20 cellular contexts compared by ENCODE assay signal in the genomic region with DNA sequence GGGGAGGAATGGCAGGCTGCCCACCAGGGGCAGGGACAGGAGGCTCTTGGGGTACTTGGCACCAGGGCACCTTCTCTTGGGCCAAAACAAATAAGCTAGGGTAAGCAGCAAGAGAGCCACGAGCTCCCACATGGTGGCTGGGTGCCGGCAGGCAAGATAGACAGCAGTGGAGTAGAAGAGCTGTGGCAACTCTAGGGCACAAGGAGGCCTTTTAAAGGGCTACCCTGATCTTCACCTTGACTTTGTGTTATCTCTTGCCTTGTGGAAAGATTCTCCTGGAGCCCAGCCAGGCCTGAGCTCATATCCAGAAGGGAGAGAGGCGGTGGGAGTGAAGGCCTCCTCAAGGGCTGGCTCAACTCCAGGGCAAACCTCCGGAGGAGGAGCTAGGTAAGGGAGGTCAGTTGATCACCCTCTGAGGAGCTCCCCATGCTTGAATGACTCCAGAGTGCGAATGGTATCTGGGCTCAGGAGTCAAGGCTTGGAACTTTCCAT. TPM values are rescaled to one million over a fixed set of nuclear protein-coding genes. Genes with fewer than 3 reads are reported as not detected.
DNase-seq lines count a peak whose midpoint lies in the region; ATAC-seq and TF ChIP-seq lines count a peak whose summit lies in the region.
"Had no signal": no experiment of that assay in that cellular context is flagged by ENCODE, and none has a peak within 500 bp of the region (broad histone marks: within the 10 kb centered on the region; RNA-seq: fewer than 3 reads in every experiment).

A gene with protein sequence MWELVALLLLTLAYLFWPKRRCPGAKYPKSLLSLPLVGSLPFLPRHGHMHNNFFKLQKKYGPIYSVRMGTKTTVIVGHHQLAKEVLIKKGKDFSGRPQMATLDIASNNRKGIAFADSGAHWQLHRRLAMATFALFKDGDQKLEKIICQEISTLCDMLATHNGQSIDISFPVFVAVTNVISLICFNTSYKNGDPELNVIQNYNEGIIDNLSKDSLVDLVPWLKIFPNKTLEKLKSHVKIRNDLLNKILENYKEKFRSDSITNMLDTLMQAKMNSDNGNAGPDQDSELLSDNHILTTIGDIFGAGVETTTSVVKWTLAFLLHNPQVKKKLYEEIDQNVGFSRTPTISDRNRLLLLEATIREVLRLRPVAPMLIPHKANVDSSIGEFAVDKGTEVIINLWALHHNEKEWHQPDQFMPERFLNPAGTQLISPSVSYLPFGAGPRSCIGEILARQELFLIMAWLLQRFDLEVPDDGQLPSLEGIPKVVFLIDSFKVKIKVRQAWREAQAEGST (minus strand): TSS at position 184 of the 492 bp plus-strand sequence. CDS start 52 bp downstream, at position 132.

- H3K9me3 ChIP-seq in psoas muscle = no peaks in the 10 kb centered on the region
- H3K9me3 ChIP-seq in Karpas-422 (ENCODE audit: low read length) = no peaks in the 10 kb centered on the region

- no peaks in the 10 kb centered on the region for H3K79me2 ChIP-seq in Karpas-422 (ENCODE audit: low read length)

- H2AFZ ChIP-seq in Karpas-422 (ENCODE audit: low read length) = no peak within 1 kb of the TSS

- no peaks in the 10 kb centered on the region for H3K9me2 ChIP-seq in Karpas-422 (replicated peaks; ENCODE audit: insufficient read depth, low read length)

- H3K9ac ChIP-seq in Karpas-422 (ENCODE audit: low read length) = no peak within 1 kb of the TSS
- H3K9ac ChIP-seq: neural progenitor cell had no signal

- no peak within 1 kb of the TSS for H3K27ac ChIP-seq in psoas muscle
- H3K27ac ChIP-seq in Karpas-422 (ENCODE audit: low read length) = no peak within 1 kb of the TSS
- H3K27ac ChIP-seq: neural progenitor cell had no signal

- H3K9me3 Mint-ChIP-seq in Calu3 (ENCODE audit: low read depth, unreplicated experiment) = peaks cover 9% of the 10 kb centered on the region
- H3K9me3 Mint-ChIP-seq: effector memory CD8-positive, alpha-beta T cell; T-helper 2 cell treated with Interferon-gamma antibody and Interleukin-4, amounts not matched to agents 5 μg/mL and 100 μg/mL, for 36 hours had no signal

- H3K27ac Mint-ChIP-seq in Calu3 (ENCODE audit: unreplicated experiment) = no peak within 1 kb of the TSS
- H3K27ac Mint-ChIP-seq: effector memory CD8-positive, alpha-beta T cell; neural progenitor cell; stimulated activated effector memory CD8-positive, alpha-beta T cell treated with anti-CD3 and anti-CD28 coated beads, Interleukin-12 subunit alpha, Interleukin-12 subunit beta, amount 100 ng/mL, for 72 hours; T-helper 2 cell treated with Interferon-gamma antibody and Interleukin-4, amounts not matched to agents 5 μg/mL and 100 μg/mL, for 36 hours had no signal

- no peaks in the 10 kb centered on the region for H3K36me3 Mint-ChIP-seq in Calu3 (ENCODE audit: insufficient read depth, unreplicated experiment)
- H3K36me3 Mint-ChIP-seq: neural progenitor cell; stimulated activated effector memory CD8-positive, alpha-beta T cell treated with anti-CD3 and anti-CD28 coated beads, Interleukin-12 subunit alpha, Interleukin-12 subunit beta, amount 100 ng/mL, for 72 hours had no signal

- H3K27me3 Mint-ChIP-seq in Calu3 (ENCODE audit: unreplicated experiment) = peaks cover 66% of the 10 kb centered on the region

- no peaks in the 10 kb centered on the region for H3K4me1 ChIP-seq in psoas muscle
- H3K4me1 ChIP-seq in Karpas-422 (ENCODE audit: low read length) = no peaks in the 10 kb centered on the region
- H3K4me1 ChIP-seq: neural progenitor cell had no signal

- BruUV-seq in Calu3 (replicated peaks; lab: Mats Ljungman, UMichigan) = no TSS peak

- H3K4me3 ChIP-seq in fibroblast of pulmonary artery (replicated peaks; ENCODE audit: low read depth, low read length) (no peak within 1 kb of the TSS), psoas muscle (no peak within 1 kb of the TSS), Karpas-422 (ENCODE audit: low read length) (no peak within 1 kb of the TSS)
- H3K4me3 ChIP-seq: neural progenitor cell had no signal

- in situ Hi-C loops in G401 (cut with HindIII; ENCODE audit: low sequenced_read_pairs) = no loop called here

- H3K4me2 ChIP-seq in Karpas-422 (ENCODE audit: low read depth, low read length, poor library complexity, severe bottlenecking) = no peak within 1 kb of the TSS
- H3K4me2 ChIP-seq: neural progenitor cell had no signal

- intact Hi-C loops in psoas muscle (cut with DNase I) (loop anchor here in 1 of 2 donors (10.0 kb wide), 1 partner anchor 418 kb away; no protein-coding TSS in a partner anchor), Calu3 (cut with micrococcal nuclease; ENCODE audit: unreplicated experiment) (no loop called here)

- WGBS in psoas muscle, 3 donors = 49 to 54% (median 52%) methylated on average over 5 of the region's 5 CpGs

- H3K4me3 Mint-ChIP-seq in Calu3 (ENCODE audit: low read depth, unreplicated experiment) = no peak within 1 kb of the TSS
- H3K4me3 Mint-ChIP-seq: effector memory CD8-positive, alpha-beta T cell; neural progenitor cell; stimulated activated effector memory CD8-positive, alpha-beta T cell treated with anti-CD3 and anti-CD28 coated beads, Interleukin-12 subunit alpha, Interleukin-12 subunit beta, amount 100 ng/mL, for 72 hours; T-helper 2 cell treated with Interferon-gamma antibody and Interleukin-4, amounts not matched to agents 5 μg/mL and 100 μg/mL, for 36 hours had no signal

- H4K20me1 ChIP-seq in Karpas-422 (ENCODE audit: insufficient read depth, low read depth, low read length) = no peaks in the 10 kb centered on the region

- peaks cover 12% of the 10 kb centered on the region for H3K4me1 Mint-ChIP-seq in Calu3 (ENCODE audit: low read depth, unreplicated experiment)
- H3K4me1 Mint-ChIP-seq: neural progenitor cell had no signal

- TF ChIP-seq CTCF in fibroblast of pulmonary artery (IDR thresholded peaks at IDR 0.05; ENCODE audit: low read length, missing control alignments) (no peak), psoas muscle (IDR thresholded peaks at IDR 0.05) (no peak), Calu3 (IDR thresholded peaks at IDR 0.05; ENCODE audit: unreplicated experiment) (no peak)

- peak in 3 of 4 donors; percentile 24 to 58 (median 40) for ATAC-seq in psoas muscle
- ATAC-seq: effector memory CD8-positive, alpha-beta T cell; stimulated activated effector memory CD8-positive, alpha-beta T cell treated with anti-CD3 and anti-CD28 coated beads, Interleukin-12 subunit alpha, Interleukin-12 subunit beta, amount 100 ng/mL, for 72 hours had no signal

- DNase-seq in G401 (ENCODE audit: low spot score) (peak; percentile 25), NCI-H226 (peak; percentile 64), fibroblast of pulmonary artery (ENCODE audit: low read depth) (peak; percentile 57), psoas muscle (peak in 1 of 2 donors; percentile 59), NAMALWA (ENCODE audit: low spot score) (no peak), Calu3 (no peak), Karpas-422 (no peak), hippocampal formation (lab: John Stamatoyannopoulos, UW) (no peak)
- DNase-seq: activated naive CD4-positive, alpha-beta T cell treated with anti-CD3 and anti-CD28 coated beads, Interleukin-2, amount 50 U/mL, for 16 hours; DND-41; effector memory CD8-positive, alpha-beta T cell; HCEC 1CT; NCI-H2081; SHP77 had no signal

- H3K27me3 ChIP-seq in psoas muscle (ENCODE audit: insufficient read depth in 3 of 3, low read length in 2 of 3) (peaks cover 0 to 9% (median 0%) of the 10 kb centered on the region in 3 donors), Karpas-422 (ENCODE audit: low read length) (no peaks in the 10 kb centered on the region)
- H3K27me3 ChIP-seq: neural progenitor cell had no signal

- CTCF ChIA-PET in Calu3 (lab: Charles Lee) = no interaction called here

- H3K36me3 ChIP-seq in psoas muscle (ENCODE audit: insufficient read depth in 1 of 2, low read depth in 1 of 2) (no peaks in the 10 kb centered on the region), Karpas-422 (ENCODE audit: insufficient read depth, low read length) (no peaks in the 10 kb centered on the region)
- H3K36me3 ChIP-seq: neural progenitor cell had no signal

RNA-seq across cellular contexts. Expression of the gene that starts here (rescaled TPM):
- not detected in 2 replicates for total RNA-seq in G401 (2014; rRNA removed; shearing (Covaris generic))
- total RNA-seq in psoas muscle (10 to 100 TPM in 1 of 4 donors, under 1 TPM in 2, not detected in 1; 0.17 to 21.1 (median 0.82) TPM), Calu3 (2022) (not detected in 2 replicates)
- polyA plus RNA-seq in psoas muscle = under 1 TPM; 0.03 to 0.24 (median 0.18) TPM
- not detected in 2 replicates for total RNA-seq in Karpas-422 (2014; rRNA removed; shearing (Covaris generic); ENCODE audit: low replicate concordance)
- total RNA-seq: mesenteric fat pad, skeletal muscle tissue, urinary bladder had no signal
- polyA plus RNA-seq: urinary bladder had no signal

Comparison
In these comparisons a context has a peak if more than half of its experiments do, and no peak if none do; other contexts are left out.
1. Peak in DNase-seq in G401; RNA of the gene not detected or under 1 TPM.
2. DNase-seq: peak in NCI-H226 (single experiment) and fibroblast of pulmonary artery (single experiment); none in NAMALWA (single experiment), Calu3 (single experiment), Karpas-422 (single experiment) and hippocampal formation (0 of 2).